Comparison of ENCODE assay signal across 1 cellular context in genomic region chr3:44862221-44862637, GRCh38.
A peak's percentile ranks its signal among the peaks of the same experiment; 100 is the strongest.
TF ChIP-seq lines count a peak whose summit lies in the region.

No MANE protein-coding gene starts in this region.

TF ChIP-seq in HepG2, 621 proteins besides CTCF, POLR2A, EP300 and RAD21:
- TF ChIP-seq GTF2F1 (IDR thresholded peaks at IDR 0.05; ENCODE audit: low read length): no peak
- TF ChIP-seq ATF7-NPFF (CRISPR knock-in tag; IDR thresholded peaks at IDR 0.05; ENCODE audit: low read depth): peak; percentile 1; the same call in 1 of the 2 replicates
- TF ChIP-seq ZNF552 (CRISPR knock-in tag; IDR thresholded peaks at IDR 0.05; ENCODE audit: borderline replicate concordance): no peak
- TF ChIP-seq, protein P1, sequence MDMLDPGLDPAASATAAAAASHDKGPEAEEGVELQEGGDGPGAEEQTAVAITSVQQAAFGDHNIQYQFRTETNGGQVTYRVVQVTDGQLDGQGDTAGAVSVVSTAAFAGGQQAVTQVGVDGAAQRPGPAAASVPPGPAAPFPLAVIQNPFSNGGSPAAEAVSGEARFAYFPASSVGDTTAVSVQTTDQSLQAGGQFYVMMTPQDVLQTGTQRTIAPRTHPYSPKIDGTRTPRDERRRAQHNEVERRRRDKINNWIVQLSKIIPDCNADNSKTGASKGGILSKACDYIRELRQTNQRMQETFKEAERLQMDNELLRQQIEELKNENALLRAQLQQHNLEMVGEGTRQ (IDR thresholded peaks at IDR 0.05; ENCODE audit: low read depth, low read length): peak; percentile 26; the same call in 1 of the 2 replicates
- TF ChIP-seq, protein P1 (CRISPR knock-in tag; IDR thresholded peaks at IDR 0.05; ENCODE audit: borderline replicate concordance): no peak
- TF ChIP-seq, protein P2, sequence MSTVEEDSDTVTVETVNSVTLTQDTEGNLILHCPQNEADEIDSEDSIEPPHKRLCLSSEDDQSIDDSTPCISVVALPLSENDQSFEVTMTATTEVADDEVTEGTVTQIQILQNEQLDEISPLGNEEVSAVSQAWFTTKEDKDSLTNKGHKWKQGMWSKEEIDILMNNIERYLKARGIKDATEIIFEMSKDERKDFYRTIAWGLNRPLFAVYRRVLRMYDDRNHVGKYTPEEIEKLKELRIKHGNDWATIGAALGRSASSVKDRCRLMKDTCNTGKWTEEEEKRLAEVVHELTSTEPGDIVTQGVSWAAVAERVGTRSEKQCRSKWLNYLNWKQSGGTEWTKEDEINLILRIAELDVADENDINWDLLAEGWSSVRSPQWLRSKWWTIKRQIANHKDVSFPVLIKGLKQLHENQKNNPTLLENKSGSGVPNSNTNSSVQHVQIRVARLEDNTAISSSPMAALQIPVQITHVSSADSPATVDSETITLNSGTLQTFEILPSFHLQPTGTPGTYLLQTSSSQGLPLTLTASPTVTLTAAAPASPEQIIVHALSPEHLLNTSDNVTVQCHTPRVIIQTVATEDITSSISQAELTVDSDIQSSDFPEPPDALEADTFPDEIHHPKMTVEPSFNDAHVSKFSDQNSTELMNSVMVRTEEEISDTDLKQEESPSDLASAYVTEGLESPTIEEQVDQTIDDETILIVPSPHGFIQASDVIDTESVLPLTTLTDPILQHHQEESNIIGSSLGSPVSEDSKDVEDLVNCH (CRISPR knock-in tag; IDR thresholded peaks at IDR 0.05): no peak
- no peak for TF ChIP-seq STAG1 (CRISPR knock-in tag; IDR thresholded peaks at IDR 0.05)
- TF ChIP-seq ZC3H13 (CRISPR knock-in tag; IDR thresholded peaks at IDR 0.05): peak; percentile 59; the same call in 1 of the 2 replicates
- TF ChIP-seq ZNF558 (CRISPR knock-in tag; IDR thresholded peaks at IDR 0.05; ENCODE audit: borderline replicate concordance): 0 out of 2 replicates have a peak, but pooled peaks have one; percentile 17
- TF ChIP-seq RNF2 (conservative IDR thresholded peaks at IDR 0.05; ENCODE audit: low read depth): 0 out of 2 replicates have a peak, but pooled peaks have one; percentile 14
- peak; percentile 1; the same call in 1 of the 2 replicates for TF ChIP-seq ZNF670 (CRISPR knock-in tag; IDR thresholded peaks at IDR 0.05; ENCODE audit: borderline replicate concordance)
- TF ChIP-seq CC2D1A (CRISPR knock-in tag; IDR thresholded peaks at IDR 0.05): no peak
- 0 out of 2 replicates have a peak, but pooled peaks have one; percentile 3 for TF ChIP-seq ZNF225 (CRISPR knock-in tag; IDR thresholded peaks at IDR 0.05)
- TF ChIP-seq ZNF34 (CRISPR knock-in tag; IDR thresholded peaks at IDR 0.05; ENCODE audit: borderline replicate concordance): no peak
- no peak for TF ChIP-seq KDM5B (CRISPR knock-in tag; IDR thresholded peaks at IDR 0.05; ENCODE audit: borderline replicate concordance)
- TF ChIP-seq ZNF563 (CRISPR knock-in tag; IDR thresholded peaks at IDR 0.05): 0 out of 2 replicates have a peak, but pooled peaks have one; percentile 1
- TF ChIP-seq RBM22 (optimal IDR thresholded peaks at IDR 0.05; ENCODE audit: low read length): peak; percentile 27
